ENCODE assay signal across 1 cellular context in the genomic region with DNA sequence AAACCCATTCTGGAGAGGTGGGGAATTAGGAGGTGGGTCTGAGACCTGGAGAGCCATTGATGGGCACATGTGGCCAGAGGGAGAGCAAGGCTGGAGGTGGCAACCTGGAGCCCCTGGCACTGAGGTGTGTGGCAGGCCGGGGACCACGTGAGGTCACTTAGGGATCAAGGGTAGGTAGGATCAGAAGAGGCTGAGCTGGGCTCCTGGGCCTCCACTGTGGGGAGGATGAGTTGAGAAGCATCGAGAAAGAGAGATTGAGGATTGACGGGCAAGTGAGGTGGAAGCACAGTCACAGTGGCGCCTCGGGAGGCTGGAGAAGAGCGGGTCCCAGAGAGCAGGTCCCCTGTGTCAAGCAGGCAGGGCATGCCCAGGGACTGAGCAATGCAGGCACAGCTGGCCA.
TF ChIP-seq lines count a peak whose summit lies in the region.

No MANE protein-coding gene starts in this region.

TF ChIP-seq in HepG2, 621 proteins besides CTCF, POLR2A, EP300 and RAD21 (continued from another document):
- no peak for TF ChIP-seq SALL1 (CRISPR knock-in tag; IDR thresholded peaks at IDR 0.05)
- TF ChIP-seq, protein P1, sequence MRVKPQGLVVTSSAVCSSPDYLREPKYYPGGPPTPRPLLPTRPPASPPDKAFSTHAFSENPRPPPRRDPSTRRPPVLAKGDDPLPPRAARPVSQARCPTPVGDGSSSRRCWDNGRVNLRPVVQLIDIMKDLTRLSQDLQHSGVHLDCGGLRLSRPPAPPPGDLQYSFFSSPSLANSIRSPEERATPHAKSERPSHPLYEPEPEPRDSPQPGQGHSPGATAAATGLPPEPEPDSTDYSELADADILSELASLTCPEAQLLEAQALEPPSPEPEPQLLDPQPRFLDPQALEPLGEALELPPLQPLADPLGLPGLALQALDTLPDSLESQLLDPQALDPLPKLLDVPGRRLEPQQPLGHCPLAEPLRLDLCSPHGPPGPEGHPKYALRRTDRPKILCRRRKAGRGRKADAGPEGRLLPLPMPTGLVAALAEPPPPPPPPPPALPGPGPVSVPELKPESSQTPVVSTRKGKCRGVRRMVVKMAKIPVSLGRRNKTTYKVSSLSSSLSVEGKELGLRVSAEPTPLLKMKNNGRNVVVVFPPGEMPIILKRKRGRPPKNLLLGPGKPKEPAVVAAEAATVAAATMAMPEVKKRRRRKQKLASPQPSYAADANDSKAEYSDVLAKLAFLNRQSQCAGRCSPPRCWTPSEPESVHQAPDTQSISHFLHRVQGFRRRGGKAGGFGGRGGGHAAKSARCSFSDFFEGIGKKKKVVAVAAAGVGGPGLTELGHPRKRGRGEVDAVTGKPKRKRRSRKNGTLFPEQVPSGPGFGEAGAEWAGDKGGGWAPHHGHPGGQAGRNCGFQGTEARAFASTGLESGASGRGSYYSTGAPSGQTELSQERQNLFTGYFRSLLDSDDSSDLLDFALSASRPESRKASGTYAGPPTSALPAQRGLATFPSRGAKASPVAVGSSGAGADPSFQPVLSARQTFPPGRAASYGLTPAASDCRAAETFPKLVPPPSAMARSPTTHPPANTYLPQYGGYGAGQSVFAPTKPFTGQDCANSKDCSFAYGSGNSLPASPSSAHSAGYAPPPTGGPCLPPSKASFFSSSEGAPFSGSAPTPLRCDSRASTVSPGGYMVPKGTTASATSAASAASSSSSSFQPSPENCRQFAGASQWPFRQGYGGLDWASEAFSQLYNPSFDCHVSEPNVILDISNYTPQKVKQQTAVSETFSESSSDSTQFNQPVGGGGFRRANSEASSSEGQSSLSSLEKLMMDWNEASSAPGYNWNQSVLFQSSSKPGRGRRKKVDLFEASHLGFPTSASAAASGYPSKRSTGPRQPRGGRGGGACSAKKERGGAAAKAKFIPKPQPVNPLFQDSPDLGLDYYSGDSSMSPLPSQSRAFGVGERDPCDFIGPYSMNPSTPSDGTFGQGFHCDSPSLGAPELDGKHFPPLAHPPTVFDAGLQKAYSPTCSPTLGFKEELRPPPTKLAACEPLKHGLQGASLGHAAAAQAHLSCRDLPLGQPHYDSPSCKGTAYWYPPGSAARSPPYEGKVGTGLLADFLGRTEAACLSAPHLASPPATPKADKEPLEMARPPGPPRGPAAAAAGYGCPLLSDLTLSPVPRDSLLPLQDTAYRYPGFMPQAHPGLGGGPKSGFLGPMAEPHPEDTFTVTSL (CRISPR knock-in tag; IDR thresholded peaks at IDR 0.05; ENCODE audit: borderline replicate concordance) = no peak
